In genomic region chr10:100339236-100339635, GRCh38 we compare ENCODE assay signal across 13 cellular contexts. TPM values are rescaled to one million over a fixed set of nuclear protein-coding genes. Genes with fewer than 3 reads are reported as not detected.
A peak's percentile ranks its signal among the peaks of the same experiment; 100 is the strongest.
DNase-seq lines count a peak whose midpoint lies in the region; ATAC-seq, FAIRE-seq and TF ChIP-seq lines count a peak whose summit lies in the region.
"Had no signal": no experiment of that assay in that cellular context is flagged by ENCODE, and none has a peak within 500 bp of the region (broad histone marks: within the 10 kb centered on the region; RNA-seq: fewer than 3 reads in every experiment).

No MANE protein-coding gene starts in this region.

- H3K36me3 ChIP-seq in DOHH2 (ENCODE audit: control insufficient read depth, low read length) (no peaks in the 10 kb centered on the region), GM12878 (ENCODE audit: control insufficient read depth in 2 of 2, insufficient read depth in 2 of 2, low read length in 1 of 2) (no peaks in the 10 kb centered on the region), Caco-2 (ENCODE audit: control insufficient read depth, insufficient read depth, low read length) (no peaks in the 10 kb centered on the region)

- H3K9me3 ChIP-seq in DOHH2 (ENCODE audit: control insufficient read depth, insufficient read depth, low read length) (no peaks in the 10 kb centered on the region), GM12878 (replicated peaks; ENCODE audit: control insufficient read depth, insufficient read depth, low read length) (no peaks in the 10 kb centered on the region), Caco-2 (no peaks in the 10 kb centered on the region)

- no peaks in the 10 kb centered on the region for H4K20me1 ChIP-seq in DOHH2 (ENCODE audit: control insufficient read depth, insufficient read depth, low read depth, low read length)
- H4K20me1 ChIP-seq in GM12878 (ENCODE audit: control insufficient read depth, insufficient read depth) = no peaks in the 10 kb centered on the region

- SMC1A ChIA-PET in GM12878 (lab: Charles Lee; ENCODE audit: uncharacterized antibody, unreplicated experiment) = interaction anchor here (0.6 to 17.4 kb wide), 20 partner anchors 9 to 573 kb away, joined by 3 to 277 read pairs (median 5); partner anchors contain the start of genes PKD2L1 and SCD

- POLR2A ChIA-PET in GM12878 (lab: Charles Lee) = interaction anchor here (1.2 to 1.9 kb wide), 2 partner anchors 34 to 39 kb away, joined by 4 to 8 read pairs; no protein-coding TSS in a partner anchor
- POLR2A ChIA-PET in Caco-2 (lab: Charles Lee) = no interaction called here

- 0 out of 2 replicates have a peak overlapping the region, but pooled peaks have one; percentile 21 for H3K9ac ChIP-seq in GM12878 (ENCODE audit: control insufficient read depth, insufficient read depth, low read length)

- no peaks in the 10 kb centered on the region for H3K36me3 Mint-ChIP-seq in Caco-2 (ENCODE audit: insufficient read depth, unreplicated experiment)
- H3K36me3 Mint-ChIP-seq: activated naive CD8-positive, alpha-beta T cell; naive thymus-derived CD8-positive, alpha-beta T cell had no signal

- TF ChIP-seq RAD21 in GM12878 (IDR thresholded peaks at IDR 0.05; ENCODE audit: insufficient read depth, low read depth, low read length) = no peak

- peak overlapping the region; percentile 84 for H3K4me2 ChIP-seq in DOHH2 (ENCODE audit: low read length)
- H3K4me2 ChIP-seq in GM12878 (ENCODE audit: control insufficient read depth, insufficient read depth) = peak overlapping the region; percentile 84

- H3K79me2 ChIP-seq in DOHH2 (ENCODE audit: control insufficient read depth, low read length) = no peaks in the 10 kb centered on the region
- H3K79me2 ChIP-seq in GM12878 (ENCODE audit: control insufficient read depth, insufficient read depth, low read length) = no peaks in the 10 kb centered on the region

- CTCF ChIA-PET in GM12878 (lab: Yijun Ruan, JAX) (interaction anchor here (0.6 to 14.9 kb wide), 25 partner anchors 9 to 421 kb away, joined by 3 to 312 read pairs (median 5); partner anchors contain the start of genes BLOC1S2, PKD2L1 and SCD), Caco-2 (lab: Charles Lee) (interaction anchor here (1.0 kb wide), 1 partner anchor 95 kb away, joined by 3 read pairs; no protein-coding TSS in a partner anchor)

- in situ Hi-C loops in GM12878 (cut with MboI) = no loop called here

- TF ChIP-seq POLR2A in GM12878 (IDR thresholded peaks at IDR 0.05; ENCODE audit: low read depth, low read length) (no peak), H54 (IDR thresholded peaks at IDR 0.05; ENCODE audit: low read depth, low read length) (no peak)

- FAIRE-seq in GM12878 (lab: Jason Lieb, UNC) (no peak), H54 (lab: Jason Lieb, UNC) (no peak)
- FAIRE-seq: endothelial cell of umbilical vein had no signal

- TF ChIP-seq CTCF in DOHH2 (IDR thresholded peaks at IDR 0.05; ENCODE audit: low read depth, low read length, poor library complexity, severe bottlenecking) (no peak), GM12878 (IDR thresholded peaks at IDR 0.05 in 2 of 3, conservative IDR thresholded peaks at IDR 0.05 in 1 of 3; ENCODE audit: control insufficient read depth in 2 of 3, extremely low read depth in 1 of 3, insufficient read depth in 1 of 3, low read depth in 3 of 3, low read length in 3 of 3) (no peak), Caco-2 (IDR thresholded peaks at IDR 0.05; ENCODE audit: insufficient read depth in 1 of 2, low read depth in 1 of 2, low read length in 1 of 2, severe bottlenecking in 1 of 2, unreplicated experiment in 1 of 2) (no peak)

- WGBS in GM12878 (ENCODE audit: insufficient coverage, insufficient replicate concordance, low lambda C conversion rate, missing lambda C conversion rate) = 1% methylated on average over 5 of the region's 5 CpGs

- H3K27me3 Mint-ChIP-seq in Caco-2 (ENCODE audit: insufficient read depth, unreplicated experiment) = no peaks in the 10 kb centered on the region
- H3K27me3 Mint-ChIP-seq: activated naive CD8-positive, alpha-beta T cell had no signal

- peak overlapping the region; percentile 63 for H3K4me3 ChIP-seq in DOHH2 (ENCODE audit: low read length)
- H3K4me3 ChIP-seq in GM12878 = no peak overlapping the region
- H3K4me3 ChIP-seq in Caco-2 (ENCODE audit: low read depth, low read length) = no peak overlapping the region

- H3K27ac Mint-ChIP-seq in Caco-2 (ENCODE audit: unreplicated experiment) = no peak overlapping the region
- H3K27ac Mint-ChIP-seq: activated CD4-positive, alpha-beta T cell treated with anti-CD3 and anti-CD28 coated beads, Interleukin-2, amount 10 ng/mL, durations not matched to agents 7 days and 5 days; activated naive CD8-positive, alpha-beta T cell had no signal

- peaks cover 4% of the 10 kb centered on the region for H3F3A ChIP-seq in DOHH2 (ENCODE audit: control insufficient read depth, insufficient read depth)

- no peaks in the 10 kb centered on the region for H3K9me2 ChIP-seq in DOHH2 (replicated peaks; ENCODE audit: control insufficient read depth, low read length)

- H3K4me1 ChIP-seq in DOHH2 (ENCODE audit: control insufficient read depth, low read length) (peaks cover 46% of the 10 kb centered on the region), GM12878 (ENCODE audit: control insufficient read depth, insufficient read depth, low read length) (peaks cover 14% of the 10 kb centered on the region), Caco-2 (peaks cover 4% of the 10 kb centered on the region)

- RAD21 ChIA-PET in GM12878 (lab: Charles Lee; ENCODE audit: unreplicated experiment) = interaction anchor here (0.7 to 18.1 kb wide), 14 partner anchors 10 to 494 kb away, joined by 3 to 214 read pairs (median 6); partner anchors contain the start of gene PKD2L1

- H3K27me3 ChIP-seq in DOHH2 (ENCODE audit: control insufficient read depth, low read length) = peaks cover 5% of the 10 kb centered on the region
- H3K27me3 ChIP-seq in GM12878 (replicated peaks in 1 of 2; ENCODE audit: control insufficient read depth in 2 of 2, insufficient read depth in 2 of 2, low read length in 1 of 2) = no peaks in the 10 kb centered on the region
- no peaks in the 10 kb centered on the region for H3K27me3 ChIP-seq in Caco-2 (replicated peaks; ENCODE audit: control insufficient read depth, insufficient read depth, low read length)

- H3K27ac ChIP-seq in DOHH2 (ENCODE audit: low read depth, low read length) = peak overlapping the region; percentile 60
- H3K27ac ChIP-seq in GM12878 (ENCODE audit: control insufficient read depth, insufficient read depth) = no peak overlapping the region

- no peak overlapping the region for H3K4me3 Mint-ChIP-seq in Caco-2 (ENCODE audit: unreplicated experiment)
- H3K4me3 Mint-ChIP-seq: activated CD4-positive, alpha-beta T cell treated with anti-CD3 and anti-CD28 coated beads, Interleukin-2, amount 10 ng/mL, durations not matched to agents 7 days and 5 days; activated naive CD8-positive, alpha-beta T cell had no signal

- peak; percentile 48 for ATAC-seq in GM19467 (IDR thresholded peaks at IDR 0.05; ENCODE audit: unreplicated experiment)
- ATAC-seq in HG03469 (IDR thresholded peaks at IDR 0.05; ENCODE audit: unreplicated experiment) = peak; percentile 40
- ATAC-seq in GM12878 = peak; percentile 77

- no peaks in the 10 kb centered on the region for H3K9me3 Mint-ChIP-seq in Caco-2 (ENCODE audit: unreplicated experiment)
- H3K9me3 Mint-ChIP-seq: activated CD4-positive, alpha-beta T cell treated with anti-CD3 and anti-CD28 coated beads, Interleukin-2, amount 10 ng/mL, durations not matched to agents 7 days and 5 days; naive thymus-derived CD8-positive, alpha-beta T cell had no signal

- intact Hi-C loops in GM12878 (cut with micrococcal nuclease; ENCODE audit: unreplicated experiment) = loop anchor here (2.0 to 10.0 kb wide), 3 partner anchors 170 to 538 kb away; no protein-coding TSS in a partner anchor
- intact Hi-C loops in Caco-2 (cut with micrococcal nuclease; ENCODE audit: unreplicated experiment) = loop anchor here (2.0 kb wide), 1 partner anchor 36 kb away; no protein-coding TSS in a partner anchor

- DNase-seq in GM12878 (ENCODE audit: low read depth, low spot score) = peak; percentile 57
- DNase-seq in NCI-H446 (lab: John Stamatoyannopoulos, UW) = no peak
- DNase-seq in AG20443 (ENCODE audit: low spot score) = no peak
- DNase-seq in H54 (ENCODE audit: insufficient read length, low spot score) = no peak
- no peak for DNase-seq in Caco-2
- DNase-seq: activated CD4-positive, alpha-beta T cell treated with anti-CD3 and anti-CD28 coated beads, Interleukin-2, amount 10 ng/mL, durations not matched to agents 7 days and 5 days; naive thymus-derived CD8-positive, alpha-beta T cell had no signal

- BruUV-seq in GM12878 (replicated peaks; lab: Mats Ljungman, UMichigan) = no TSS peak
- BruUV-seq in Caco-2 (replicated peaks; lab: Mats Ljungman, UMichigan) = no TSS peak

- H3K4me1 Mint-ChIP-seq in Caco-2 (ENCODE audit: low read depth, unreplicated experiment) = peaks cover 22% of the 10 kb centered on the region

- no peak for TF ChIP-seq EP300 in GM12878 (IDR thresholded peaks at IDR 0.05; ENCODE audit: borderline replicate concordance in 1 of 2, control insufficient read depth in 1 of 2, low read depth in 2 of 2, low read length in 2 of 2)

- peak overlapping the region; percentile 51 for H2AFZ ChIP-seq in GM12878 (ENCODE audit: control insufficient read depth, low read depth, low read length)

RNA-seq across cellular contexts. Expression of gene SCD, which starts 7.8 kb away (rescaled TPM):
- 120 and 125 TPM in 2 replicates for total RNA-seq in GM12878 (2013; cell fraction: nucleolus; rRNA removed)
- total RNA-seq in GM12878 (2014; rRNA removed) = 108 and 117 TPM in 2 replicates
- total RNA-seq in GM12878 (2014; rRNA removed; fragmentation: Illumina TruSeq; extraction: Trizol) = 91.3 and 103 TPM in 2 replicates
- 171 and 188 TPM in 2 replicates for total RNA-seq in GM12878 (2021)
- polyA plus RNA-seq in GM12878 (2011; ENCODE audit: low read depth) = 65.1 TPM
- 250 and 279 TPM in 2 replicates for polyA plus RNA-seq in GM12878 (2011; rRNA removed)
- polyA plus RNA-seq in GM12878 (2011; cell fraction: cytosol; rRNA removed) = 198 and 249 TPM in 2 replicates
- polyA plus RNA-seq in GM12878 (2011; cell fraction: nucleus; rRNA removed) = 86.6 and 104 TPM in 2 replicates
- 88.3 and 146 TPM in 2 replicates for polyA plus RNA-seq in GM12878 (2012)
- 181 and 230 TPM in 2 replicates for polyA plus RNA-seq in GM12878 (2014; fragmentation: Illumina TruSeq; extraction: Trizol)
- polyA plus RNA-seq in GM12878 (2014; fragmentation: Nextera tagmentation; extraction: Ambion mirVana) = 10 to 100 TPM; 77.5 to 86.1 TPM
- 119 and 131 TPM in 2 replicates for polyA plus RNA-seq in GM12878 (2014; rRNA removed)
- polyA plus RNA-seq in GM12878 (2016; fragmentation: Nextera tagmentation; extraction: Ambion mirVana) = 10 to 100 TPM; 68.7 to 70.2 TPM
- 294 and 320 TPM in 2 replicates for polyA minus RNA-seq in GM12878 (2011; rRNA and poly(A)+ RNA removed)
- 122 TPM in 2 replicates for polyA minus RNA-seq in GM12878 (2011; cell fraction: cytosol; rRNA and poly(A)+ RNA removed)
- 31.3 and 34.6 TPM in 2 replicates for polyA minus RNA-seq in GM12878 (2011; cell fraction: nucleus; rRNA and poly(A)+ RNA removed)
- 449 and 457 TPM in 2 replicates for total RNA-seq in Caco-2 (2022)

RNA-seq across cellular contexts. Expression of gene PKD2L1, which starts 9.2 kb away (rescaled TPM):
- not detected in 2 replicates for total RNA-seq in GM12878 (2013; cell fraction: nucleolus; rRNA removed)
- total RNA-seq in GM12878 (2014; rRNA removed) = 0.17 and 0.22 TPM in 2 replicates
- total RNA-seq in GM12878 (2014; rRNA removed; fragmentation: Illumina TruSeq; extraction: Trizol) = 0.14 TPM in 1 of 2 replicates, not detected in the other
- 0.05 and 0.08 TPM in 2 replicates for total RNA-seq in GM12878 (2021)
- not detected for polyA plus RNA-seq in GM12878 (2011; ENCODE audit: low read depth)
- 0.05 and 0.06 TPM in 2 replicates for polyA plus RNA-seq in GM12878 (2011; rRNA removed)
- polyA plus RNA-seq in GM12878 (2011; cell fraction: cytosol; rRNA removed) = 0.03 and 0.06 TPM in 2 replicates
- polyA plus RNA-seq in GM12878 (2011; cell fraction: nucleus; rRNA removed) = 0.24 and 0.35 TPM in 2 replicates
- polyA plus RNA-seq in GM12878 (2012) = 0.07 TPM in 1 of 2 replicates, not detected in the other
- polyA plus RNA-seq in GM12878 (2014; fragmentation: Illumina TruSeq; extraction: Trizol) = 0.09 and 0.27 TPM in 2 replicates
- not detected for polyA plus RNA-seq in GM12878 (2014; fragmentation: Nextera tagmentation; extraction: Ambion mirVana)
- polyA plus RNA-seq in GM12878 (2014; rRNA removed) = not detected in 2 replicates
- not detected for polyA plus RNA-seq in GM12878 (2016; fragmentation: Nextera tagmentation; extraction: Ambion mirVana)
- not detected in 2 replicates for polyA minus RNA-seq in GM12878 (2011; rRNA and poly(A)+ RNA removed)
- not detected in 2 replicates for polyA minus RNA-seq in GM12878 (2011; cell fraction: cytosol; rRNA and poly(A)+ RNA removed)
- polyA minus RNA-seq in GM12878 (2011; cell fraction: nucleus; rRNA and poly(A)+ RNA removed) = not detected in 2 replicates
- total RNA-seq in Caco-2 (2022) = 0.19 TPM in 1 of 2 replicates, not detected in the other
- total RNA-seq: activated CD4-positive, alpha-beta T cell treated with anti-CD3 and anti-CD28 coated beads, Interleukin-2, amount 10 ng/mL, durations not matched to agents 7 days and 5 days; endothelial cell of umbilical vein; naive thymus-derived CD8-positive, alpha-beta T cell; RPMI7951 had no signal
- polyA plus RNA-seq: endothelial cell of umbilical vein; naive thymus-derived CD8-positive, alpha-beta T cell had no signal

RNA-seq across cellular contexts. Expression of gene BLOC1S2, which starts 52.8 kb away (rescaled TPM):
- 9.0 and 14.8 TPM in 2 replicates for total RNA-seq in GM12878 (2013; cell fraction: nucleolus; rRNA removed)
- 75.0 and 79.8 TPM in 2 replicates for total RNA-seq in GM12878 (2014; rRNA removed)
- total RNA-seq in GM12878 (2014; rRNA removed; fragmentation: Illumina TruSeq; extraction: Trizol) = 66.2 and 75.1 TPM in 2 replicates
- 54.4 and 58.6 TPM in 2 replicates for total RNA-seq in GM12878 (2021)
- 37.9 TPM for polyA plus RNA-seq in GM12878 (2011; ENCODE audit: low read depth)
- polyA plus RNA-seq in GM12878 (2011; rRNA removed) = 71.7 and 117 TPM in 2 replicates
- polyA plus RNA-seq in GM12878 (2011; cell fraction: cytosol; rRNA removed) = 24.1 and 29.0 TPM in 2 replicates
- polyA plus RNA-seq in GM12878 (2011; cell fraction: nucleus; rRNA removed) = 17.1 and 21.6 TPM in 2 replicates
- 58.3 and 73.0 TPM in 2 replicates for polyA plus RNA-seq in GM12878 (2012)
- polyA plus RNA-seq in GM12878 (2014; fragmentation: Illumina TruSeq; extraction: Trizol) = 66.9 and 71.3 TPM in 2 replicates
- 100 to 1,000 TPM; 106 to 120 TPM for polyA plus RNA-seq in GM12878 (2014; fragmentation: Nextera tagmentation; extraction: Ambion mirVana)
- polyA plus RNA-seq in GM12878 (2014; rRNA removed) = 79.2 and 94.4 TPM in 2 replicates
- polyA plus RNA-seq in GM12878 (2016; fragmentation: Nextera tagmentation; extraction: Ambion mirVana) = 100 to 1,000 TPM; 147 to 164 TPM
- polyA minus RNA-seq in GM12878 (2011; rRNA and poly(A)+ RNA removed) = 10.4 and 14.8 TPM in 2 replicates
- 5.7 and 10.3 TPM in 2 replicates for polyA minus RNA-seq in GM12878 (2011; cell fraction: cytosol; rRNA and poly(A)+ RNA removed)
- polyA minus RNA-seq in GM12878 (2011; cell fraction: nucleus; rRNA and poly(A)+ RNA removed) = 6.6 and 7.6 TPM in 2 replicates
- 51.9 and 52.8 TPM in 2 replicates for total RNA-seq in Caco-2 (2022)
